ENCODE assay signal across 15 cellular contexts in the genomic region with DNA sequence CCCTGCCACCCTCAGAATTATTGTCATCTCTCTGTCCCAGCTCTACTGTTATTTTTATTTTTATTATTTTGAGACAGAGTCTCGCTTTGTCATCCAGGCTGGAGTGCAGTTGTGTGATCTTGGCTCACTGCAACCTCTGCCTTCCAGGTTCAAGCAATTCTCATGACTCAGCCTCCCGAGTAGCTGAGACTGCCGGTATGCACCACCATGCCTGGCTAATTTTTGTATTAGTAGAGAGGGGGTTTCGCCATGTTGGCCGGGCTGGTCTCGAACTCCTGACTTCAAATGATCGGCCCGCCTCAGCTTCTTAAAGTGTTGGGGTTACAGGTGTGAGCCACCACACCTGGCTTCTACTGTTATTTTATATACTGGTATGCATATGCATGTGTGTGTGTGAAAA. TPM values are rescaled to one million over a fixed set of nuclear protein-coding genes. Genes with fewer than 3 reads are reported as not detected.
"Had no signal": no experiment of that assay in that cellular context is flagged by ENCODE, and none has a peak within 500 bp of the region (broad histone marks: within the 10 kb centered on the region; RNA-seq: fewer than 3 reads in every experiment).

No MANE protein-coding gene starts in this region.

- H3K27ac ChIP-seq: prostate gland had no signal

- H3K9me3 ChIP-seq: mucosa of descending colon, prostate gland had no signal

- H3K4me1 ChIP-seq: prostate gland had no signal

- H3K4me3 ChIP-seq: mucosa of descending colon, prostate gland had no signal

- DNase-seq: activated CD4-positive, alpha-beta memory T cell treated with anti-CD3 and anti-CD28 coated beads for 36 hours; activated CD8-positive, alpha-beta memory T cell treated with anti-CD3 and anti-CD28 coated beads, Interleukin-2, amount 50 U/mL, for 4 hours; activated naive CD4-positive, alpha-beta T cell; activated naive CD8-positive, alpha-beta T cell treated with anti-CD3 and anti-CD28 coated beads, Interleukin-2, amount 50 U/mL, for 24 hours; central memory CD4-positive, alpha-beta T cell; erythroblast; left colon; mucosa of descending colon; natural killer cell; stimulated activated CD4-positive, alpha-beta T cell treated with anti-CD3 and anti-CD28 coated beads, Interleukin-2, amount 100 ng/mL, for 48 hours; stimulated activated CD8-positive, alpha-beta memory T cell treated with anti-CD3 and anti-CD28 coated beads, Interleukin-4, amount 100 ng/mL, for 48 hours had no signal

- ATAC-seq: activated naive CD8-positive, alpha-beta T cell treated with anti-CD3 and anti-CD28 coated beads, Interleukin-2, amount 50 U/mL, for 24 hours; left colon; natural killer cell had no signal

RNA-seq across cellular contexts. Expression of gene CALHM1, which starts 17.5 kb away (rescaled TPM):
- total RNA-seq: activated CD4-positive, alpha-beta memory T cell treated with anti-CD3 and anti-CD28 coated beads for 36 hours; left colon; lung microvascular endothelial cell; mucosa of descending colon; prostate gland; sciatic nerve; urinary bladder had no signal
- polyA plus RNA-seq: urinary bladder had no signal

RNA-seq across cellular contexts. Expression of gene CALHM3, which starts 37.8 kb away (rescaled TPM):
- total RNA-seq: activated CD4-positive, alpha-beta memory T cell treated with anti-CD3 and anti-CD28 coated beads for 36 hours; left colon; lung microvascular endothelial cell; mucosa of descending colon; natural killer cell; sciatic nerve; urinary bladder had no signal
- polyA plus RNA-seq: urinary bladder had no signal
